ENCODE assay signal across 19 cellular contexts in genomic region chr3:13616359-13616758, GRCh38.
"Had no signal": no experiment of that assay in that cellular context is flagged by ENCODE, and none has a peak within 500 bp of the region (broad histone marks: within the 10 kb centered on the region; RNA-seq: fewer than 3 reads in every experiment).

No MANE protein-coding gene starts in this region.

- H3K4me3 Mint-ChIP-seq: immature natural killer cell; memory B cell; natural killer cell treated with Interleukin-12 subunit alpha and Interleukin-12 subunit beta and Interleukin-15 and Interleukin-18, amount 100 ng/mL, for 72 hours had no signal

- H3K4me1 ChIP-seq: colonic mucosa, esophagus squamous epithelium, gastroesophageal sphincter, sigmoid colon had no signal

- DNase-seq: cerebellar nuclear complex; colonic mucosa; dermis blood vessel endothelial cell; esophagus squamous epithelium; glutamatergic neuron; immature natural killer cell; left cardiac atrium; midbrain; sigmoid colon; stimulated activated CD4-positive, alpha-beta T cell treated with anti-CD3 and anti-CD28 coated beads, Interleukin-12 subunit alpha, Interleukin-12 subunit beta, amount 100 ng/mL, for 4 hours; stimulated activated naive CD4-positive, alpha-beta T cell treated with Interleukin-2 at 50 U/mL for 16 hours; trophoblast cell had no signal

- H3K36me3 Mint-ChIP-seq: natural killer cell treated with Interleukin-12 subunit alpha and Interleukin-12 subunit beta and Interleukin-15 and Interleukin-18, amount 100 ng/mL, for 72 hours had no signal

- H3K9me3 ChIP-seq: colonic mucosa, esophagus squamous epithelium, neutrophil had no signal

- ATAC-seq: gastroesophageal sphincter; left cardiac atrium; natural killer cell treated with Interleukin-12 subunit alpha and Interleukin-12 subunit beta and Interleukin-15 and Interleukin-18, amount 100 ng/mL, for 72 hours had no signal

- H3K4me3 ChIP-seq: colonic mucosa, esophagus squamous epithelium, gastroesophageal sphincter, sigmoid colon, skin epidermis had no signal

- H3K27me3 ChIP-seq: colonic mucosa, esophagus squamous epithelium, gastroesophageal sphincter, neutrophil, sigmoid colon had no signal

- H3K9me3 Mint-ChIP-seq: immature natural killer cell had no signal

- H3K27ac ChIP-seq: colonic mucosa, esophagus squamous epithelium, gastroesophageal sphincter, neutrophil, sigmoid colon, skin epidermis had no signal

- FAIRE-seq: keratinocyte, urothelium cell line had no signal

- H3K27ac Mint-ChIP-seq: memory B cell; natural killer cell treated with Interleukin-12 subunit alpha and Interleukin-12 subunit beta and Interleukin-15 and Interleukin-18, amount 100 ng/mL, for 72 hours had no signal

- H3K36me3 ChIP-seq: colonic mucosa, neutrophil, sigmoid colon had no signal
